ENCODE assay signal across 20 cellular contexts in the genomic region with DNA sequence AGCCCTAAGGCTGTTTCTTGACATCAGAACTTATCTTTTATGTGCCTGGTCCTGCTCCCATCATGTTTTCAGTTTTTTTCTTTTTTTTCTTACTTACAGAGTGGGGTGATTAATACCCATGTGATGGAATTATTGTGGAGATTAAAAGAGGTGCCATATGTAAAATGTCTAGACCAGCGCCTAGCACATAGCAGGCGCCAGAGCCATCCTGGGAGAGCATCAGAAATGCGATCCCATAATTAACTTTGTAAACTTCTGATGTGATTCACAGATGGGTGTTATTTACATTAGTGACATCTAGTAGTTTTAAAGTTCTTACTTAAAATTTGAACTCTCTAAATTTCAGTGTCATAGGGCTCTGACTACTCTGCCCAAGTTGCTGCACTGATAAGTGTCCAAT.
DNase-seq lines count a peak whose midpoint lies in the region; FAIRE-seq and TF ChIP-seq lines count a peak whose summit lies in the region.
"Had no signal": no experiment of that assay in that cellular context is flagged by ENCODE, and none has a peak within 500 bp of the region (broad histone marks: within the 10 kb centered on the region; RNA-seq: fewer than 3 reads in every experiment).

No MANE protein-coding gene starts in this region.

- no TSS peak for BruUV-seq in endothelial cell of umbilical vein (replicated peaks; lab: Mats Ljungman, UMichigan)

- TF ChIP-seq CTCF in endothelial cell of umbilical vein (IDR thresholded peaks at IDR 0.05; ENCODE audit: extremely low read depth in 1 of 2, insufficient read depth in 1 of 2, low read depth in 1 of 2, low read length in 2 of 2), result no peak
- no peak for TF ChIP-seq CTCF in osteoblast (IDR thresholded peaks at IDR 0.05; ENCODE audit: extremely low read depth, low read depth, low read length)

- dilution Hi-C loops in endothelial cell of umbilical vein (cut with MboI; ENCODE audit: extremely low pct_ligation_motif_present, low sequenced_read_pairs), result no loop called here

- H3K27ac ChIP-seq in endothelial cell of umbilical vein (ENCODE audit: insufficient read depth, low read depth, low read length), result peak overlapping the region; percentile 86
- H3K27ac ChIP-seq in osteoblast (ENCODE audit: low read depth, low read length), result peak overlapping the region; percentile 85
- no peak overlapping the region for H3K27ac ChIP-seq in CD4-positive, alpha-beta memory T cell (ENCODE audit: low read depth, low read length)
- H3K27ac ChIP-seq: BLaER1 treated with 17β-estradiol and CSF1 and Interleukin-3, amounts not matched to agents 10 nM and 100 nM; RWPE1 had no signal

- no peaks in the 10 kb centered on the region for H3K9me3 Mint-ChIP-seq in CD4-positive, alpha-beta memory T cell
- H3K9me3 Mint-ChIP-seq: activated naive CD4-positive, alpha-beta T cell treated with anti-CD3 and anti-CD28 coated beads, Interleukin-2, amount 10 ng/mL, durations not matched to agents 7 days and 5 days; effector memory CD8-positive, alpha-beta T cell had no signal

- H3K27me3 ChIP-seq in endothelial cell of umbilical vein (ENCODE audit: control insufficient read depth in 2 of 2, insufficient read depth in 2 of 2, low read length in 2 of 2) (no peaks in the 10 kb centered on the region), osteoblast (ENCODE audit: insufficient read depth, low read length) (no peaks in the 10 kb centered on the region)
- H3K27me3 ChIP-seq in CD4-positive, alpha-beta memory T cell (ENCODE audit: insufficient read depth, low read length), result no peaks in the 10 kb centered on the region
- H3K27me3 ChIP-seq: BLaER1 treated with 17β-estradiol and CSF1 and Interleukin-3, amounts not matched to agents 10 nM and 100 nM; gastroesophageal sphincter had no signal

- no peak for TF ChIP-seq POLR2A in endothelial cell of umbilical vein (IDR thresholded peaks at IDR 0.05; ENCODE audit: low read depth, low read length)

- no peak for FAIRE-seq in endothelial cell of umbilical vein (lab: Jason Lieb, UNC)
- FAIRE-seq: GM12878 had no signal

- no peak overlapping the region for H3K9ac ChIP-seq in endothelial cell of umbilical vein (replicated peaks; ENCODE audit: extremely low read depth, insufficient read depth, low read length)
- H3K9ac ChIP-seq: BLaER1 treated with 17β-estradiol and CSF1 and Interleukin-3, amounts not matched to agents 10 nM and 100 nM had no signal

- H3K27me3 Mint-ChIP-seq in CD4-positive, alpha-beta memory T cell, result peaks cover 0 to 2% of the 10 kb centered on the region in 2 donors
- H3K27me3 Mint-ChIP-seq: activated naive CD4-positive, alpha-beta T cell treated with anti-CD3 and anti-CD28 coated beads, Interleukin-2, amount 10 ng/mL, durations not matched to agents 7 days and 5 days; effector memory CD8-positive, alpha-beta T cell had no signal

- H3K36me3 ChIP-seq in endothelial cell of umbilical vein (ENCODE audit: control insufficient read depth in 2 of 2, extremely low read depth in 1 of 2, insufficient read depth in 2 of 2, low read length in 2 of 2) (no peaks in the 10 kb centered on the region), osteoblast (ENCODE audit: insufficient read depth, low read length) (no peaks in the 10 kb centered on the region)
- no peaks in the 10 kb centered on the region for H3K36me3 ChIP-seq in CD4-positive, alpha-beta memory T cell (ENCODE audit: insufficient read depth, low read length)
- H3K36me3 ChIP-seq: BLaER1 treated with 17β-estradiol and CSF1 and Interleukin-3, amounts not matched to agents 10 nM and 100 nM; gastroesophageal sphincter had no signal

- CTCF ChIA-PET in endothelial cell of umbilical vein (lab: Charles Lee), result interaction anchor here (1.5 kb wide), 1 partner anchor 32 kb away, joined by 7 read pairs; no protein-coding TSS in a partner anchor
- CTCF ChIA-PET in CD4-positive, alpha-beta memory T cell (lab: Charles Lee; ENCODE audit: partially characterized antibody), result no interaction called here

- H3K4me1 Mint-ChIP-seq in CD4-positive, alpha-beta memory T cell, result no peaks in the 10 kb centered on the region
- H3K4me1 Mint-ChIP-seq: activated naive CD4-positive, alpha-beta T cell treated with anti-CD3 and anti-CD28 coated beads, Interleukin-2, amount 10 ng/mL, durations not matched to agents 7 days and 5 days had no signal

- peaks cover 34% of the 10 kb centered on the region for H3K4me1 ChIP-seq in endothelial cell of umbilical vein (ENCODE audit: control insufficient read depth, extremely low read depth, insufficient read depth, low read length)
- peaks cover 41% of the 10 kb centered on the region for H3K4me1 ChIP-seq in osteoblast (ENCODE audit: insufficient read depth, low read length)
- H3K4me1 ChIP-seq in CD4-positive, alpha-beta memory T cell (ENCODE audit: insufficient read depth, low read length), result no peaks in the 10 kb centered on the region

- H3K4me2 ChIP-seq in endothelial cell of umbilical vein (ENCODE audit: insufficient read depth, low read length), result peak overlapping the region; percentile 76
- H3K4me2 ChIP-seq in osteoblast (ENCODE audit: insufficient read depth, low read length), result peak overlapping the region; percentile 32

- H3K79me2 ChIP-seq in endothelial cell of umbilical vein (ENCODE audit: control insufficient read depth, insufficient read depth, low read length) (no peaks in the 10 kb centered on the region), osteoblast (ENCODE audit: insufficient read depth, low read length) (no peaks in the 10 kb centered on the region)

- POLR2A ChIA-PET in endothelial cell of umbilical vein (lab: Charles Lee), result no interaction called here
- POLR2A ChIA-PET in CD4-positive, alpha-beta memory T cell (lab: Charles Lee; ENCODE audit: partially characterized antibody), result no interaction called here

- H3K27ac Mint-ChIP-seq in CD4-positive, alpha-beta memory T cell, result no peak overlapping the region
- H3K27ac Mint-ChIP-seq: activated naive CD4-positive, alpha-beta T cell treated with anti-CD3 and anti-CD28 coated beads, Interleukin-2, amount 10 ng/mL, durations not matched to agents 7 days and 5 days; effector memory CD8-positive, alpha-beta T cell had no signal

- H3K4me3 ChIP-seq in endothelial cell of umbilical vein (replicated peaks in 1 of 3; ENCODE audit: insufficient read depth in 1 of 3, low read depth in 1 of 3, low read length in 3 of 3) (no peak overlapping the region), osteoblast (ENCODE audit: insufficient read depth, low read length) (no peak overlapping the region)
- no peak overlapping the region for H3K4me3 ChIP-seq in CD4-positive, alpha-beta memory T cell (ENCODE audit: low read length in 2 of 2)
- H3K4me3 ChIP-seq: BLaER1 treated with 17β-estradiol and CSF1 and Interleukin-3, amounts not matched to agents 10 nM and 100 nM; gastroesophageal sphincter; GM12878; skin epidermis had no signal

- intact Hi-C loops in endothelial cell of umbilical vein (cut with micrococcal nuclease), result loop anchor here (1.0 to 2.0 kb wide), 5 partner anchors 31 to 583 kb away; no protein-coding TSS in a partner anchor
- intact Hi-C loops in CD4-positive, alpha-beta memory T cell (cut with micrococcal nuclease), result no loop called here

- peak overlapping the region; percentile 86 for H2AFZ ChIP-seq in endothelial cell of umbilical vein (ENCODE audit: low read depth, low read length)
- H2AFZ ChIP-seq in osteoblast (ENCODE audit: low read length), result no peak overlapping the region

- peaks cover 0 to 4% of the 10 kb centered on the region in 2 donors for H3K36me3 Mint-ChIP-seq in CD4-positive, alpha-beta memory T cell
- H3K36me3 Mint-ChIP-seq: activated naive CD4-positive, alpha-beta T cell treated with anti-CD3 and anti-CD28 coated beads, Interleukin-2, amount 10 ng/mL, durations not matched to agents 7 days and 5 days had no signal

- no peaks in the 10 kb centered on the region for H4K20me1 ChIP-seq in endothelial cell of umbilical vein (replicated peaks; ENCODE audit: control insufficient read depth, extremely low read depth, insufficient read depth, low read length)
- H4K20me1 ChIP-seq in osteoblast (ENCODE audit: insufficient read depth, low read length), result no peaks in the 10 kb centered on the region
- H4K20me1 ChIP-seq: BLaER1 treated with 17β-estradiol and CSF1 and Interleukin-3, amounts not matched to agents 10 nM and 100 nM had no signal

- no peaks in the 10 kb centered on the region for H3K9me3 ChIP-seq in endothelial cell of umbilical vein (replicated peaks; ENCODE audit: control insufficient read depth, insufficient read depth, low read length)
- H3K9me3 ChIP-seq in osteoblast (ENCODE audit: low read depth, low read length), result no peaks in the 10 kb centered on the region
- no peaks in the 10 kb centered on the region for H3K9me3 ChIP-seq in CD4-positive, alpha-beta memory T cell (ENCODE audit: control insufficient read depth in 1 of 2, low read length in 2 of 2)
- H3K9me3 ChIP-seq: BLaER1 treated with 17β-estradiol and CSF1 and Interleukin-3, amounts not matched to agents 10 nM and 100 nM; gastroesophageal sphincter had no signal

- no peak overlapping the region for H3K4me3 Mint-ChIP-seq in CD4-positive, alpha-beta memory T cell
- H3K4me3 Mint-ChIP-seq: activated naive CD4-positive, alpha-beta T cell treated with anti-CD3 and anti-CD28 coated beads, Interleukin-2, amount 10 ng/mL, durations not matched to agents 7 days and 5 days; effector memory CD8-positive, alpha-beta T cell had no signal

- H3K9me1 ChIP-seq in endothelial cell of umbilical vein (replicated peaks; ENCODE audit: control insufficient read depth, extremely low read depth, insufficient read depth, low read length), result no peaks in the 10 kb centered on the region

- DNase-seq in EH (ENCODE audit: low read depth), result peak; percentile 80
- peak; percentile 53 for DNase-seq in M059J (ENCODE audit: low read depth)
- DNase-seq in endothelial cell of umbilical vein (ENCODE audit: low read depth, low spot score), result no peak
- DNase-seq in osteoblast (ENCODE audit: insufficient read length, low spot score, missing footprints), result no peak
- no peak for DNase-seq in CD4-positive, alpha-beta memory T cell
- DNase-seq in D341Med (ENCODE audit: low spot score), result no peak
- DNase-seq in stimulated activated naive CD4-positive, alpha-beta T cell (lab: John Stamatoyannopoulos, UW), result no peak
- no peak for DNase-seq in iPS-NIHi11 (ENCODE audit: low spot score)
- DNase-seq: activated CD4-positive, CD25-positive, alpha-beta regulatory T cell treated with anti-CD3 and anti-CD28 coated beads, Interleukin-2, amount 50 U/mL, for 72 hours; activated naive CD4-positive, alpha-beta T cell treated with anti-CD3 and anti-CD28 coated beads, Interleukin-2, amount 10 ng/mL, durations not matched to agents 7 days and 5 days; effector memory CD8-positive, alpha-beta T cell; NCI-H1694 treated with DMSO at 0.1 percent for 48 hours; NCI-H774; stimulated activated naive CD8-positive, alpha-beta T cell treated with anti-CD3 and anti-CD28 coated beads, Interleukin-15, Interleukin-2, amounts not matched to agents 100 U/mL and 50 U/mL, for 24 hours; T-helper 2 cell had no signal

TF ChIP-seq in endothelial cell of umbilical vein, 7 proteins besides CTCF, POLR2A, EP300 and RAD21 (continues in another document):
- TF ChIP-seq JUN (IDR thresholded peaks at IDR 0.05; ENCODE audit: borderline replicate concordance, insufficient read depth, insufficient read length, low read depth) (no peak), GATA2 (IDR thresholded peaks at IDR 0.05; ENCODE audit: insufficient read depth, insufficient read length, low read depth, low read length) (no peak), FOS (IDR thresholded peaks at IDR 0.05; ENCODE audit: borderline replicate concordance, insufficient read depth, low read length) (no peak)

Comparison
In these comparisons a context has a peak if more than half of its experiments do, and no peak if none do; other contexts are left out.
1. DNase-seq: peak in EH (single experiment) and M059J (single experiment); none in endothelial cell of umbilical vein (single experiment), osteoblast (single experiment), CD4-positive, alpha-beta memory T cell (0 of 5), D341Med (single experiment), stimulated activated naive CD4-positive, alpha-beta T cell (0 of 6) and iPS-NIHi11 (single experiment).